9 cellular contexts compared by ENCODE assay signal in genomic region chr2:189204322-189204941, GRCh38. TPM values are rescaled to one million over a fixed set of nuclear protein-coding genes. Genes with fewer than 3 reads are reported as not detected.
DNase-seq lines count a peak whose midpoint lies in the region; ATAC-seq and TF ChIP-seq lines count a peak whose summit lies in the region.
"Had no signal": no experiment of that assay in that cellular context is flagged by ENCODE, and none has a peak within 500 bp of the region (broad histone marks: within the 10 kb centered on the region; RNA-seq: fewer than 3 reads in every experiment).

No MANE protein-coding gene starts in this region.

- H3K9me3 Mint-ChIP-seq in T-helper 2 cell treated with Interferon-gamma antibody and Interleukin-4, amounts not matched to agents 5 μg/mL and 100 μg/mL, for 36 hours = no peaks in the 10 kb centered on the region
- H3K9me3 Mint-ChIP-seq in stimulated activated effector memory CD8-positive, alpha-beta T cell treated with anti-CD3 and anti-CD28 coated beads, Interleukin-12 subunit alpha, Interleukin-12 subunit beta, amount 100 ng/mL, for 72 hours = no peaks in the 10 kb centered on the region

- peak overlapping the region; percentile 22 for H3K4me3 Mint-ChIP-seq in T-helper 2 cell treated with Interferon-gamma antibody and Interleukin-4, amounts not matched to agents 5 μg/mL and 100 μg/mL, for 36 hours
- peak overlapping the region; percentile 17 for H3K4me3 Mint-ChIP-seq in stimulated activated effector memory CD8-positive, alpha-beta T cell treated with anti-CD3 and anti-CD28 coated beads, Interleukin-12 subunit alpha, Interleukin-12 subunit beta, amount 100 ng/mL, for 72 hours

- POLR2A ChIA-PET in RWPE1 (lab: Yijun Ruan, JAX; ENCODE audit: low non-redundant PET) = no interaction called here

- H3K36me3 ChIP-seq in lower lobe of right lung (no peaks in the 10 kb centered on the region), thyroid gland (no peaks in the 10 kb centered on the region), heart right ventricle (no peaks in the 10 kb centered on the region)

- H3K4me3 ChIP-seq in epithelial cell of esophagus (ENCODE audit: low read length) (no peak overlapping the region), lower lobe of right lung (no peak overlapping the region), thyroid gland (replicated peaks in 1 of 3) (no peak overlapping the region), heart right ventricle (no peak overlapping the region)

- peak overlapping the region; percentile 72 for H3K27ac ChIP-seq in RWPE1
- no peak overlapping the region for H3K27ac ChIP-seq in lower lobe of right lung
- H3K27ac ChIP-seq in thyroid gland = no peak overlapping the region
- no peak overlapping the region for H3K27ac ChIP-seq in heart right ventricle

- CTCF ChIA-PET in RWPE1 (lab: Yijun Ruan, JAX) = interaction anchor here (0.6 kb wide), 1 partner anchor 386 kb away, joined by 3 read pairs; no protein-coding TSS in a partner anchor

- no peak for DNase-seq in T-helper 2 cell treated with Interferon-gamma antibody and Interleukin-4, amounts not matched to agents 5 μg/mL and 100 μg/mL, for 36 hours (ENCODE audit: low spot score)
- DNase-seq in T-helper 2 cell (no peak), RWPE1 (ENCODE audit: low spot score) (peak; percentile 44), epithelial cell of esophagus (ENCODE audit: low read depth) (peak; percentile 62), lower lobe of right lung (no peak), thyroid gland (no peak), heart right ventricle (no peak)
- DNase-seq in stimulated activated effector memory CD8-positive, alpha-beta T cell treated with anti-CD3 and anti-CD28 coated beads, Interleukin-12 subunit alpha, Interleukin-12 subunit beta, amount 100 ng/mL, for 72 hours (ENCODE audit: low spot score in 2 of 2) = no peak

- intact Hi-C loops in lower lobe of right lung (cut with DNase I) (no loop called here), thyroid gland (cut with DNase I) (no loop called here), heart right ventricle (cut with DNase I) (no loop called here)

- no peak for ATAC-seq in stimulated activated effector memory CD8-positive, alpha-beta T cell treated with anti-CD3 and anti-CD28 coated beads, Interleukin-12 subunit alpha, Interleukin-12 subunit beta, amount 100 ng/mL, for 72 hours
- ATAC-seq in lower lobe of right lung (no peak), heart right ventricle (no peak)

- no peak overlapping the region for H3K27ac Mint-ChIP-seq in T-helper 2 cell treated with Interferon-gamma antibody and Interleukin-4, amounts not matched to agents 5 μg/mL and 100 μg/mL, for 36 hours
- H3K27ac Mint-ChIP-seq in stimulated activated effector memory CD8-positive, alpha-beta T cell treated with anti-CD3 and anti-CD28 coated beads, Interleukin-12 subunit alpha, Interleukin-12 subunit beta, amount 100 ng/mL, for 72 hours = no peak overlapping the region
- H3K27ac Mint-ChIP-seq: progenitor cell of endocrine pancreas had no signal

- no peak for TF ChIP-seq CTCF in RWPE1 (conservative IDR thresholded peaks at IDR 0.05; ENCODE audit: low read depth)
- no peak for TF ChIP-seq CTCF in epithelial cell of esophagus (IDR thresholded peaks at IDR 0.05; ENCODE audit: insufficient read depth, low read depth, low read length, missing control alignments)
- no peak for TF ChIP-seq CTCF in lower lobe of right lung (IDR thresholded peaks at IDR 0.05)
- TF ChIP-seq CTCF in thyroid gland (IDR thresholded peaks at IDR 0.05) = no peak
- TF ChIP-seq CTCF in heart right ventricle (IDR thresholded peaks at IDR 0.05) = no peak

- H3K27me3 ChIP-seq in lower lobe of right lung (ENCODE audit: low read depth) (no peaks in the 10 kb centered on the region), thyroid gland (no peaks in the 10 kb centered on the region), heart right ventricle (no peaks in the 10 kb centered on the region)

- no peak for TF ChIP-seq POLR2A in thyroid gland (IDR thresholded peaks at IDR 0.05)

- WGBS in thyroid gland, 2 donors = 76 to 88% methylated on average over 3 of the region's 3 CpGs
- 76 to 81% methylated on average over 3 of the region's 3 CpGs for WGBS in heart right ventricle, 2 donors

- no peaks in the 10 kb centered on the region for H3K27me3 Mint-ChIP-seq in T-helper 2 cell treated with Interferon-gamma antibody and Interleukin-4, amounts not matched to agents 5 μg/mL and 100 μg/mL, for 36 hours (ENCODE audit: low read depth)
- H3K27me3 Mint-ChIP-seq: progenitor cell of endocrine pancreas had no signal

- no peaks in the 10 kb centered on the region for H3K36me3 Mint-ChIP-seq in T-helper 2 cell treated with Interferon-gamma antibody and Interleukin-4, amounts not matched to agents 5 μg/mL and 100 μg/mL, for 36 hours (ENCODE audit: low read depth)
- H3K36me3 Mint-ChIP-seq in stimulated activated effector memory CD8-positive, alpha-beta T cell treated with anti-CD3 and anti-CD28 coated beads, Interleukin-12 subunit alpha, Interleukin-12 subunit beta, amount 100 ng/mL, for 72 hours = no peaks in the 10 kb centered on the region

- peaks cover 5% of the 10 kb centered on the region for H3K4me1 Mint-ChIP-seq in T-helper 2 cell treated with Interferon-gamma antibody and Interleukin-4, amounts not matched to agents 5 μg/mL and 100 μg/mL, for 36 hours (ENCODE audit: low read depth)
- H3K4me1 Mint-ChIP-seq in stimulated activated effector memory CD8-positive, alpha-beta T cell treated with anti-CD3 and anti-CD28 coated beads, Interleukin-12 subunit alpha, Interleukin-12 subunit beta, amount 100 ng/mL, for 72 hours = no peaks in the 10 kb centered on the region

- H3K4me1 ChIP-seq in lower lobe of right lung (no peaks in the 10 kb centered on the region), thyroid gland (peaks cover 0 to 5% of the 10 kb centered on the region in 2 donors), heart right ventricle (peaks cover 0 to 13% (median 0%) of the 10 kb centered on the region in 9 donors)

- H3K9me3 ChIP-seq in lower lobe of right lung = no peaks in the 10 kb centered on the region
- H3K9me3 ChIP-seq in thyroid gland = no peaks in the 10 kb centered on the region
- no peaks in the 10 kb centered on the region for H3K9me3 ChIP-seq in heart right ventricle

RNA-seq across cellular contexts. Expression of gene COL5A2, which starts 24.9 kb away (rescaled TPM):
- total RNA-seq in lower lobe of right lung (26.3 TPM), thyroid gland (10 to 100 TPM; 10.9 to 22.5 (median 17.5) TPM), heart right ventricle (10 to 100 TPM in 3 of 10 donors, 1 to 10 TPM in 7; 4.8 to 44.7 (median 7.5) TPM)
- polyA plus RNA-seq in heart right ventricle = 10 to 100 TPM; 11.6 to 15.4 TPM

Comparison
In these comparisons a context has a peak if more than half of its experiments do, and no peak if none do; other contexts are left out.
1. DNase-seq: peak in RWPE1 (single experiment) and epithelial cell of esophagus (single experiment); none in T-helper 2 cell treated with Interferon-gamma antibody and Interleukin-4, amounts not matched to agents 5 μg/mL and 100 μg/mL, for 36 hours (single experiment), T-helper 2 cell (0 of 5), stimulated activated effector memory CD8-positive, alpha-beta T cell treated with anti-CD3 and anti-CD28 coated beads, Interleukin-12 subunit alpha, Interleukin-12 subunit beta, amount 100 ng/mL, for 72 hours (0 of 2), lower lobe of right lung (single experiment), thyroid gland (0 of 2) and heart right ventricle (0 of 2).